Comparison of ENCODE assay signal across 20 cellular contexts in the genomic region with DNA sequence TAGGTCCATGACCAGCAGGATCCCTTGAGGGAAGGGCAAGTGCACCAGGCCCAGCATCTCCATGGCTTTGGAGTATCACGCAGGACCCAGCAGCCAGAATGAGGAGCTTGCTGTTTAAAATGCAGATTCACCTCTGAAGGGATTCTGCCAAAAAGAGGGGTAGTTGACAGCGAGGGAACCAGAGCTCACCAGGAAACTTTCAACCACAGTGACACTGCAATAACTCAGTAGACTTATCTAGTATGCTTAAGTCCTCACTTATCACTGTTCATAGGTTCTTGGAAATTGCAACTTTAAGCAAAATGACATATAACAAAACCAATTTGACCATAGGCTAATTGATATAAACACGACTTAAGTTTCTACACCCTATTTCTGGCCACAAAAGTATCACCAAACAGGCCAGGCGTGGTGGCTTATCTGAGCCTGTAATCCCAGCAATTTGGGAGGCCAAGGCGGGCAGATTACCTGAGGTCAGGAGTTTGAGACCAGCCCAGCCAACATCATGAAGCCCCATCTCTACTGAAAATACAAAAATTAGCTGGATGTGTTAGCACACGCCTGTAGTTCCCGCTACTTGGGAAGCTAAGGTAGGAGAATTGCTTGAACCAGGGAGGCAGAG. TPM values are rescaled to one million over a fixed set of nuclear protein-coding genes. Genes with fewer than 3 reads are reported as not detected.
A peak's percentile ranks its signal among the peaks of the same experiment; 100 is the strongest.
DNase-seq lines count a peak whose midpoint lies in the region; ATAC-seq and TF ChIP-seq lines count a peak whose summit lies in the region.
"Had no signal": no experiment of that assay in that cellular context is flagged by ENCODE, and none has a peak within 500 bp of the region (broad histone marks: within the 10 kb centered on the region; RNA-seq: fewer than 3 reads in every experiment).

No MANE protein-coding gene starts in this region.

- H3K9me3 Mint-ChIP-seq in T-helper 2 cell treated with Interferon-gamma antibody and Interleukin-4, amounts not matched to agents 5 μg/mL and 100 μg/mL, for 36 hours, result no peaks in the 10 kb centered on the region
- H3K9me3 Mint-ChIP-seq in endodermal cell, result no peaks in the 10 kb centered on the region
- no peaks in the 10 kb centered on the region for H3K9me3 Mint-ChIP-seq in stimulated activated naive B cell treated with anti-CD40 and anti-IgM and Interleukin-4, amounts not matched to agents 10 μg/mL and 1 μg/mL and 100 μg/mL, for 72 hours
- H3K9me3 Mint-ChIP-seq: CD4-positive, alpha-beta T cell; GM23338 had no signal

- no peak for TF ChIP-seq CTCF in endodermal cell (conservative IDR thresholded peaks at IDR 0.05)

- no peaks in the 10 kb centered on the region for H3K9me3 ChIP-seq in endodermal cell (ENCODE audit: control insufficient read depth, low read length)
- H3K9me3 ChIP-seq: BE2C, SJSA1 had no signal

- peaks cover 19% of the 10 kb centered on the region for H3K27me3 Mint-ChIP-seq in T-helper 2 cell treated with Interferon-gamma antibody and Interleukin-4, amounts not matched to agents 5 μg/mL and 100 μg/mL, for 36 hours (ENCODE audit: low read depth)
- H3K27me3 Mint-ChIP-seq in endodermal cell (ENCODE audit: insufficient read depth), result peaks cover 19% of the 10 kb centered on the region
- peaks cover 26 to 55% of the 10 kb centered on the region in 2 donors for H3K27me3 Mint-ChIP-seq in stimulated activated naive B cell treated with anti-CD40 and anti-IgM and Interleukin-4, amounts not matched to agents 10 μg/mL and 1 μg/mL and 100 μg/mL, for 72 hours
- H3K27me3 Mint-ChIP-seq: CD4-positive, alpha-beta T cell had no signal

- H3K4me1 Mint-ChIP-seq in T-helper 2 cell treated with Interferon-gamma antibody and Interleukin-4, amounts not matched to agents 5 μg/mL and 100 μg/mL, for 36 hours (ENCODE audit: low read depth), result peaks cover 33% of the 10 kb centered on the region
- H3K4me1 Mint-ChIP-seq in endodermal cell, result peaks cover 13% of the 10 kb centered on the region
- peaks cover 0 to 1% of the 10 kb centered on the region in 2 donors for H3K4me1 Mint-ChIP-seq in stimulated activated naive B cell treated with anti-CD40 and anti-IgM and Interleukin-4, amounts not matched to agents 10 μg/mL and 1 μg/mL and 100 μg/mL, for 72 hours
- H3K4me1 Mint-ChIP-seq: GM23338 had no signal

- no peak overlapping the region for H3K27ac ChIP-seq in endodermal cell (ENCODE audit: low read depth, low read length)
- H3K27ac ChIP-seq: SJSA1 had no signal

- WGBS in endodermal cell (ENCODE audit: insufficient coverage in 1 of 2, insufficient read length in 1 of 2), 2 experiments, result 94 to 95% methylated on average over 4 to 7 of the region's 7 CpGs

- peaks cover 52% of the 10 kb centered on the region for H3K27me3 ChIP-seq in endodermal cell (ENCODE audit: control insufficient read depth, insufficient read depth, low read length, poor library complexity, severe bottlenecking)
- H3K27me3 ChIP-seq: BE2C, SJSA1 had no signal

- peak overlapping the region; percentile 33 for H3K4me3 Mint-ChIP-seq in T-helper 2 cell treated with Interferon-gamma antibody and Interleukin-4, amounts not matched to agents 5 μg/mL and 100 μg/mL, for 36 hours
- H3K4me3 Mint-ChIP-seq in endodermal cell, result no peak overlapping the region
- no peak overlapping the region for H3K4me3 Mint-ChIP-seq in stimulated activated naive B cell treated with anti-CD40 and anti-IgM and Interleukin-4, amounts not matched to agents 10 μg/mL and 1 μg/mL and 100 μg/mL, for 72 hours
- H3K4me3 Mint-ChIP-seq: CD4-positive, alpha-beta T cell; GM23338 had no signal

- H3K27ac Mint-ChIP-seq in T-helper 2 cell treated with Interferon-gamma antibody and Interleukin-4, amounts not matched to agents 5 μg/mL and 100 μg/mL, for 36 hours, result no peak overlapping the region
- H3K27ac Mint-ChIP-seq in endodermal cell, result no peak overlapping the region
- peak overlapping the region; percentile 51 for H3K27ac Mint-ChIP-seq in stimulated activated naive B cell treated with anti-CD40 and anti-IgM and Interleukin-4, amounts not matched to agents 10 μg/mL and 1 μg/mL and 100 μg/mL, for 72 hours
- H3K27ac Mint-ChIP-seq: CD4-positive, alpha-beta T cell; GM23338 had no signal

- no peaks in the 10 kb centered on the region for H3K4me1 ChIP-seq in endodermal cell (ENCODE audit: control insufficient read depth, insufficient read depth, low read length)
- H3K4me1 ChIP-seq: BE2C, SJSA1 had no signal

- DNase-seq in SIG-M5 treated with dmso at 0.1 percent for 504 hours (lab: John Stamatoyannopoulos, UW; ENCODE audit: unreplicated experiment), result peak; percentile 26
- no peak for DNase-seq in SIG-M5 (lab: John Stamatoyannopoulos, UW)
- no peak for DNase-seq in T-helper 2 cell treated with Interferon-gamma antibody and Interleukin-4, amounts not matched to agents 5 μg/mL and 100 μg/mL, for 36 hours (ENCODE audit: low spot score)
- peak; percentile 39 for DNase-seq in endodermal cell
- no peak for DNase-seq in stimulated activated naive B cell treated with anti-CD40 and anti-IgM and Interleukin-4, amounts not matched to agents 10 μg/mL and 1 μg/mL and 100 μg/mL, for 72 hours
- DNase-seq in activated naive CD4-positive, alpha-beta T cell (lab: John Stamatoyannopoulos, UW), result no peak
- DNase-seq: BE2C; CD4-positive, alpha-beta T cell; HCEC 1CT; IMR-90; Karpas-422; NCI-H1105 treated with DMSO at 0.1 percent for 48 hours; NCI-H187 treated with DMSO at 0.1 percent for 48 hours; NCI-H226; NCI-H524; NCI-H82 had no signal

- no peaks in the 10 kb centered on the region for H3K36me3 Mint-ChIP-seq in T-helper 2 cell treated with Interferon-gamma antibody and Interleukin-4, amounts not matched to agents 5 μg/mL and 100 μg/mL, for 36 hours (ENCODE audit: low read depth)
- H3K36me3 Mint-ChIP-seq in endodermal cell (ENCODE audit: low read depth), result no peaks in the 10 kb centered on the region
- H3K36me3 Mint-ChIP-seq in stimulated activated naive B cell treated with anti-CD40 and anti-IgM and Interleukin-4, amounts not matched to agents 10 μg/mL and 1 μg/mL and 100 μg/mL, for 72 hours, result no peaks in the 10 kb centered on the region

- no peak overlapping the region for H3K9ac ChIP-seq in endodermal cell (ENCODE audit: extremely low read depth, low read length, poor library complexity, severe bottlenecking)

- H3K4me3 ChIP-seq in endodermal cell (ENCODE audit: low read length), result no peak overlapping the region
- H3K4me3 ChIP-seq: GM12878, GM23338, SJSA1 had no signal

- no peaks in the 10 kb centered on the region for H3K36me3 ChIP-seq in endodermal cell (ENCODE audit: control insufficient read depth, insufficient read depth, low read length)
- H3K36me3 ChIP-seq: BE2C, SJSA1 had no signal

- ATAC-seq in stimulated activated naive B cell treated with anti-CD40 and anti-IgM and Interleukin-4, amounts not matched to agents 10 μg/mL and 1 μg/mL and 100 μg/mL, for 72 hours (replicated peaks), result no peak
- no peak for ATAC-seq in HG03045 (IDR thresholded peaks at IDR 0.05; ENCODE audit: unreplicated experiment)
- ATAC-seq: GM12878, GM23338 had no signal

RNA-seq across cellular contexts. Expression of gene CKAP4, which starts 21.4 kb away (rescaled TPM):
- 10 to 100 TPM; 88.9 to 93.3 TPM for total RNA-seq in endodermal cell
- polyA plus RNA-seq in endodermal cell (2013, experiment 1 of 2), result 133 TPM
- 130 TPM for polyA plus RNA-seq in endodermal cell (2013, experiment 2 of 2)

RNA-seq across cellular contexts. Expression of gene TCP11L2, which starts 33.3 kb away (rescaled TPM):
- 10 to 100 TPM in 1 of 2 donors, 1 to 10 TPM in 1; 7.8 to 15.3 TPM for total RNA-seq in endodermal cell
- polyA plus RNA-seq in endodermal cell (2013, experiment 1 of 2), result 4.9 TPM
- polyA plus RNA-seq in endodermal cell (2013, experiment 2 of 2), result 6.2 TPM

Comparison
In these comparisons a context has a peak if more than half of its experiments do, and no peak if none do; other contexts are left out.
1. DNase-seq: peak in SIG-M5 treated with dmso at 0.1 percent for 504 hours (single experiment) and endodermal cell (single experiment); none in SIG-M5 (single experiment), T-helper 2 cell treated with Interferon-gamma antibody and Interleukin-4, amounts not matched to agents 5 μg/mL and 100 μg/mL, for 36 hours (single experiment), stimulated activated naive B cell treated with anti-CD40 and anti-IgM and Interleukin-4, amounts not matched to agents 10 μg/mL and 1 μg/mL and 100 μg/mL, for 72 hours (single experiment) and activated naive CD4-positive, alpha-beta T cell (0 of 4).